Comparison of ENCODE assay signal across 22 cellular contexts in the genomic region with DNA sequence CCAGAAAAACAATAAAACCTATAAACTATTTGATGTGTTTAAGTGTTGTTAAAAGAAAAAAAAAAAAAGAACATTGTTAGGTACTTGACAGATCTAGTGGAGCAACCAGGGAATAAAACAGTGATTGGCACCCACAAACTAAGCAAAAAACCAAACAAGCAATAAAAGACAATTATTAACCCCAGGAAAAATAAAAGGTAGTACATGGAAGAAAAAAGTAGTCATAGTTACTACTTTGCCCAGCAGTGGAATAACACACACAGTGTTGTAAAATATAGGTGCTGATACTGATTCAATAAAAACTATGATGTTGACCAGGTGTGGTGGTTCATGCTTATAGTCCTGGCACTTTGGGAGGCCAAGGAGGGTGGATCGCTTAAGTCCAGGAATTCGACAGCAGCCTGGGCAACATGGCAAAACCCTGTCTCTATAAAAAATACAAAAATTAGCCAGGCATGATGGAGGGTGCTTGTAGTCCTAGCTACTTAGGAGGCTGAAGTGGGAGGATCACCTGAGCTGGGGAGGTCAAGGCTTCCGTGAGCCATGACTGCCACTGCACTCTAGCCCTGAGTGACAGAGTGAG. TPM values are rescaled to one million over a fixed set of nuclear protein-coding genes. Genes with fewer than 3 reads are reported as not detected.
A peak's percentile ranks its signal among the peaks of the same experiment; 100 is the strongest.
DNase-seq lines count a peak whose midpoint lies in the region; ATAC-seq, FAIRE-seq and TF ChIP-seq lines count a peak whose summit lies in the region.
"Had no signal": no experiment of that assay in that cellular context is flagged by ENCODE, and none has a peak within 500 bp of the region (broad histone marks: within the 10 kb centered on the region; RNA-seq: fewer than 3 reads in every experiment).

No MANE protein-coding gene starts in this region.

- no peaks in the 10 kb centered on the region for H4K20me1 ChIP-seq in hepatocyte (ENCODE audit: insufficient read depth, poor library complexity, severe bottlenecking)

- H3K27me3 Mint-ChIP-seq in Caco-2 (ENCODE audit: insufficient read depth, unreplicated experiment): no peaks in the 10 kb centered on the region
- H3K27me3 Mint-ChIP-seq: CD4-positive, CD25-positive, alpha-beta regulatory T cell had no signal

- H3K27ac ChIP-seq in VCaP (peak overlapping the region; percentile 66), hepatocyte (peak overlapping the region; percentile 57)
- H3K27ac ChIP-seq: HL-60 had no signal

- H3K9me2 ChIP-seq in hepatocyte (replicated peaks; ENCODE audit: insufficient read depth): no peaks in the 10 kb centered on the region

- no peak overlapping the region for H3K4me3 Mint-ChIP-seq in Caco-2 (ENCODE audit: unreplicated experiment)
- H3K4me3 Mint-ChIP-seq: CD4-positive, CD25-positive, alpha-beta regulatory T cell; H9 had no signal

- POLR2A ChIA-PET in Caco-2 (lab: Charles Lee): no interaction called here

- FAIRE-seq in urothelium cell line (lab: Jason Lieb, UNC): no peak
- FAIRE-seq: HTR-8/SVneo, RCC 7860 had no signal

- no peaks in the 10 kb centered on the region for H3K9me3 ChIP-seq in Caco-2
- H3K9me3 ChIP-seq in hepatocyte (ENCODE audit: low read depth): no peaks in the 10 kb centered on the region
- H3K9me3 ChIP-seq: BE2C had no signal

- peak overlapping the region; percentile 61 for H3K27ac Mint-ChIP-seq in Caco-2 (ENCODE audit: unreplicated experiment)

- no TSS peak for BruUV-seq in Caco-2 (replicated peaks; lab: Mats Ljungman, UMichigan)

- 82% methylated on average over 3 of the region's 3 CpGs for WGBS in hepatocyte (ENCODE audit: low lambda C conversion rate, missing lambda C conversion rate)

- no peak overlapping the region for H2AFZ ChIP-seq in hepatocyte

- H3K9me3 Mint-ChIP-seq in Caco-2 (ENCODE audit: unreplicated experiment): no peaks in the 10 kb centered on the region
- H3K9me3 Mint-ChIP-seq: CD4-positive, CD25-positive, alpha-beta regulatory T cell; H9 had no signal

- H3K4me1 Mint-ChIP-seq in Caco-2 (ENCODE audit: low read depth, unreplicated experiment): peaks cover 28% of the 10 kb centered on the region
- H3K4me1 Mint-ChIP-seq: CD4-positive, CD25-positive, alpha-beta regulatory T cell; H9 had no signal

- H3K36me3 ChIP-seq in Caco-2 (ENCODE audit: control insufficient read depth, insufficient read depth, low read length) (peaks cover 2% of the 10 kb centered on the region), hepatocyte (replicated peaks; ENCODE audit: insufficient read depth, low read depth) (no peaks in the 10 kb centered on the region)

- no peak overlapping the region for H3K4me2 ChIP-seq in hepatocyte

- H3K4me1 ChIP-seq in Caco-2 (peaks cover 24% of the 10 kb centered on the region), hepatocyte (ENCODE audit: insufficient read depth) (peaks cover 4% of the 10 kb centered on the region)
- H3K4me1 ChIP-seq: BE2C had no signal

- no peak for TF ChIP-seq CTCF in Caco-2 (IDR thresholded peaks at IDR 0.05; ENCODE audit: insufficient read depth in 1 of 2, low read depth in 1 of 2, low read length in 1 of 2, severe bottlenecking in 1 of 2, unreplicated experiment in 1 of 2)
- no peak for TF ChIP-seq CTCF in VCaP (conservative IDR thresholded peaks at IDR 0.05)
- TF ChIP-seq CTCF in hepatocyte (IDR thresholded peaks at IDR 0.05; ENCODE audit: poor library complexity): no peak

- intact Hi-C loops in Caco-2 (cut with micrococcal nuclease; ENCODE audit: unreplicated experiment): loop anchor here (1.0 to 2.0 kb wide), 2 partner anchors 12 to 76 kb away; no protein-coding TSS in a partner anchor

- peaks cover 24% of the 10 kb centered on the region for H3K36me3 Mint-ChIP-seq in Caco-2 (ENCODE audit: insufficient read depth, unreplicated experiment)

- CTCF ChIA-PET in Caco-2 (lab: Charles Lee): no interaction called here

- DNase-seq in Caco-2 (peak in 1 of 2 experiments; percentile 30), hepatocyte (ENCODE audit: low spot score) (no peak), renal cortical epithelial cell (ENCODE audit: low read depth) (peak; percentile 76), urothelium cell line (ENCODE audit: low spot score) (no peak), NCI-H1694 (lab: John Stamatoyannopoulos, UW) (no peak)
- DNase-seq: BE2C; CD4-positive, CD25-positive, alpha-beta regulatory T cell; COR-L47; DMS153; GDM1; H9; NCI-H1105; NCI-H1694 treated with DMSO at 0.1 percent for 48 hours; NCI-H510A; NCI-H774 had no signal

- ATAC-seq in GM21786 (IDR thresholded peaks at IDR 0.05; ENCODE audit: unreplicated experiment) (no peak), HG02763 (IDR thresholded peaks at IDR 0.05; ENCODE audit: unreplicated experiment) (no peak)
- ATAC-seq: Right ventricle myocardium inferior had no signal

- H3K27me3 ChIP-seq in Caco-2 (replicated peaks; ENCODE audit: control insufficient read depth, insufficient read depth, low read length): no peaks in the 10 kb centered on the region
- H3K27me3 ChIP-seq in hepatocyte: no peaks in the 10 kb centered on the region
- H3K27me3 ChIP-seq: BE2C had no signal

- no peaks in the 10 kb centered on the region for H3K79me2 ChIP-seq in hepatocyte

- H3K4me3 ChIP-seq in Caco-2 (ENCODE audit: low read depth, low read length) (no peak overlapping the region), hepatocyte (no peak overlapping the region)

RNA-seq across cellular contexts. Expression of gene PIGU, which starts 43.9 kb away (rescaled TPM):
- total RNA-seq in Caco-2 (2022): 61.7 and 62.9 TPM in 2 replicates
- 19.3 and 26.1 TPM in 2 replicates for total RNA-seq in hepatocyte
- 31.5 and 32.7 TPM in 2 replicates for polyA plus RNA-seq in hepatocyte
- 6.6 and 9.7 TPM in 2 replicates for total RNA-seq in renal cortical epithelial cell
